Comparison of ENCODE assay signal across 1 cellular context in the genomic region with DNA sequence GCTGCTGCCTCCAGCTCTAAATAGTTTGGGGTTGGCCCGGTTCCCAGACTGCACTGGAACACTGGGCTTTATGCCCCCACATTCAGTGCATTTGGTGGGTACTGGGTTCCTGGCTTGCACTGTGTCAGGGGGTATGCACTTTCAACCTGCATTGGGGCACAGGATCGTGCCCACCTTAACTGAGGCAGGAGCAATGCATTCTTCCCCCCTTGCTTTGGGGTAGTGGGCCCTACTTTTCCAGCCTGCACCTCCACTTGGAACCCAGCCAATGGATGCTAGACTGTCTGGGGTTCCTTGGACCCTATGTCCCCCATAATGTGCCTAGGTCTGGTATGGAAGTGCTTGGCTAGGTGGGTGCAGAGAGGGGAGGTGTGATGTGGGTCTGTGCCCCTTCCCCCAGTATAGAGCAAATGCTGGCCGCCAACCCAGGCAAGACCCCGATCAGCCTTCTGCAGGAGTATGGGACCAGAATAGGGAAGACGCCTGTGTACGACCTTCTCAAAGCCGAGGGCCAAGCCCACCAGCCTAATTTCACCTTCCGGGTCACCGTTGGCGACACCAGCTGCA.
TF ChIP-seq lines count a peak whose summit lies in the region.

No MANE protein-coding gene starts in this region.

TF ChIP-seq in K562, 482 proteins besides CTCF, POLR2A, EP300 and RAD21 (continues in another document):
- TF ChIP-seq REST (CRISPR knock-in tag; IDR thresholded peaks at IDR 0.05; ENCODE audit: low read depth) = no peak
- TF ChIP-seq, protein P1, sequence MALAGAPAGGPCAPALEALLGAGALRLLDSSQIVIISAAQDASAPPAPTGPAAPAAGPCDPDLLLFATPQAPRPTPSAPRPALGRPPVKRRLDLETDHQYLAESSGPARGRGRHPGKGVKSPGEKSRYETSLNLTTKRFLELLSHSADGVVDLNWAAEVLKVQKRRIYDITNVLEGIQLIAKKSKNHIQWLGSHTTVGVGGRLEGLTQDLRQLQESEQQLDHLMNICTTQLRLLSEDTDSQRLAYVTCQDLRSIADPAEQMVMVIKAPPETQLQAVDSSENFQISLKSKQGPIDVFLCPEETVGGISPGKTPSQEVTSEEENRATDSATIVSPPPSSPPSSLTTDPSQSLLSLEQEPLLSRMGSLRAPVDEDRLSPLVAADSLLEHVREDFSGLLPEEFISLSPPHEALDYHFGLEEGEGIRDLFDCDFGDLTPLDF (CRISPR knock-in tag; IDR thresholded peaks at IDR 0.05) = 0 out of 2 replicates have a peak, but pooled peaks have one; percentile 31
- peak; percentile 50 for TF ChIP-seq KDM5B (IDR thresholded peaks at IDR 0.05; ENCODE audit: insufficient replicate concordance, low read depth, low read length)
- TF ChIP-seq, protein P2, sequence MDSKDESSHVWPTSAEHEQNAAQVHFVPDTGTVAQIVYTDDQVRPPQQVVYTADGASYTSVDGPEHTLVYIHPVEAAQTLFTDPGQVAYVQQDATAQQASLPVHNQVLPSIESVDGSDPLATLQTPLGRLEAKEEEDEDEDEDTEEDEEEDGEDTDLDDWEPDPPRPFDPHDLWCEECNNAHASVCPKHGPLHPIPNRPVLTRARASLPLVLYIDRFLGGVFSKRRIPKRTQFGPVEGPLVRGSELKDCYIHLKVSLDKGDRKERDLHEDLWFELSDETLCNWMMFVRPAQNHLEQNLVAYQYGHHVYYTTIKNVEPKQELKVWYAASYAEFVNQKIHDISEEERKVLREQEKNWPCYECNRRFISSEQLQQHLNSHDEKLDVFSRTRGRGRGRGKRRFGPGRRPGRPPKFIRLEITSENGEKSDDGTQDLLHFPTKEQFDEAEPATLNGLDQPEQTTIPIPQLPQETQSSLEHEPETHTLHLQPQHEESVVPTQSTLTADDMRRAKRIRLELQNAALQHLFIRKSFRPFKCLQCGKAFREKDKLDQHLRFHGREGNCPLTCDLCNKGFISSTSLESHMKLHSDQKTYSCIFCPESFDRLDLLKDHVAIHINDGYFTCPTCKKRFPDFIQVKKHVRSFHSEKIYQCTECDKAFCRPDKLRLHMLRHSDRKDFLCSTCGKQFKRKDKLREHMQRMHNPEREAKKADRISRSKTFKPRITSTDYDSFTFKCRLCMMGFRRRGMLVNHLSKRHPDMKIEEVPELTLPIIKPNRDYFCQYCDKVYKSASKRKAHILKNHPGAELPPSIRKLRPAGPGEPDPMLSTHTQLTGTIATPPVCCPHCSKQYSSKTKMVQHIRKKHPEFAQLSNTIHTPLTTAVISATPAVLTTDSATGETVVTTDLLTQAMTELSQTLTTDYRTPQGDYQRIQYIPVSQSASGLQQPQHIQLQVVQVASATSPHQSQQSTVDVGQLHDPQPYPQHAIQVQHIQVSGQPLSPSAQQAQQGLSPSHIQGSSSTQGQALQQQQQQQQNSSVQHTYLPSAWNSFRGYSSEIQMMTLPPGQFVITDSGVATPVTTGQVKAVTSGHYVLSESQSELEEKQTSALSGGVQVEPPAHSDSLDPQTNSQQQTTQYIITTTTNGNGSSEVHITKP (IDR thresholded peaks at IDR 0.05; ENCODE audit: partially characterized antibody) = peak; percentile 78
- peak in 1 of 2 experiments; percentile 0 for TF ChIP-seq E2F6 (IDR thresholded peaks at IDR 0.05; ENCODE audit: borderline replicate concordance in 1 of 2, extremely low read depth in 1 of 2, insufficient read depth in 1 of 2, insufficient read length in 1 of 2, low read depth in 1 of 2, low read length in 1 of 2, poor library complexity in 1 of 2, severe bottlenecking in 1 of 2)
- TF ChIP-seq, protein P3, sequence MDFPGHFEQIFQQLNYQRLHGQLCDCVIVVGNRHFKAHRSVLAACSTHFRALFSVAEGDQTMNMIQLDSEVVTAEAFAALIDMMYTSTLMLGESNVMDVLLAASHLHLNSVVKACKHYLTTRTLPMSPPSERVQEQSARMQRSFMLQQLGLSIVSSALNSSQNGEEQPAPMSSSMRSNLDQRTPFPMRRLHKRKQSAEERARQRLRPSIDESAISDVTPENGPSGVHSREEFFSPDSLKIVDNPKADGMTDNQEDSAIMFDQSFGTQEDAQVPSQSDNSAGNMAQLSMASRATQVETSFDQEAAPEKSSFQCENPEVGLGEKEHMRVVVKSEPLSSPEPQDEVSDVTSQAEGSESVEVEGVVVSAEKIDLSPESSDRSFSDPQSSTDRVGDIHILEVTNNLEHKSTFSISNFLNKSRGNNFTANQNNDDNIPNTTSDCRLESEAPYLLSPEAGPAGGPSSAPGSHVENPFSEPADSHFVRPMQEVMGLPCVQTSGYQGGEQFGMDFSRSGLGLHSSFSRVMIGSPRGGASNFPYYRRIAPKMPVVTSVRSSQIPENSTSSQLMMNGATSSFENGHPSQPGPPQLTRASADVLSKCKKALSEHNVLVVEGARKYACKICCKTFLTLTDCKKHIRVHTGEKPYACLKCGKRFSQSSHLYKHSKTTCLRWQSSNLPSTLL (IDR thresholded peaks at IDR 0.05) = no peak
- no peak for TF ChIP-seq CTBP1 (IDR thresholded peaks at IDR 0.05; ENCODE audit: borderline replicate concordance)
- peak; percentile 43 for TF ChIP-seq RBM39 (optimal IDR thresholded peaks at IDR 0.05; ENCODE audit: low read depth, low read length)
- TF ChIP-seq TRIM25 (IDR thresholded peaks at IDR 0.05; ENCODE audit: borderline replicate concordance) = 0 out of 2 replicates have a peak, but pooled peaks have one; percentile 35
- TF ChIP-seq, protein P4, sequence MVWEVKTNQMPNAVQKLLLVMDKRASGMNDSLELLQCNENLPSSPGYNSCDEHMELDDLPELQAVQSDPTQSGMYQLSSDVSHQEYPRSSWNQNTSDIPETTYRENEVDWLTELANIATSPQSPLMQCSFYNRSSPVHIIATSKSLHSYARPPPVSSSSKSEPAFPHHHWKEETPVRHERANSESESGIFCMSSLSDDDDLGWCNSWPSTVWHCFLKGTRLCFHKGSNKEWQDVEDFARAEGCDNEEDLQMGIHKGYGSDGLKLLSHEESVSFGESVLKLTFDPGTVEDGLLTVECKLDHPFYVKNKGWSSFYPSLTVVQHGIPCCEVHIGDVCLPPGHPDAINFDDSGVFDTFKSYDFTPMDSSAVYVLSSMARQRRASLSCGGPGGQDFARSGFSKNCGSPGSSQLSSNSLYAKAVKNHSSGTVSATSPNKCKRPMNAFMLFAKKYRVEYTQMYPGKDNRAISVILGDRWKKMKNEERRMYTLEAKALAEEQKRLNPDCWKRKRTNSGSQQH (CRISPR knock-in tag; IDR thresholded peaks at IDR 0.05) = no peak
- TF ChIP-seq SMARCE1 (IDR thresholded peaks at IDR 0.05) = 0 out of 2 replicates have a peak, but pooled peaks have one; percentile 14
- peak; percentile 9; the same call in 1 of the 2 replicates for TF ChIP-seq ZNF197 (CRISPR knock-in tag; IDR thresholded peaks at IDR 0.05; ENCODE audit: low read depth)
- 0 out of 2 replicates have a peak, but pooled peaks have one; percentile 27 for TF ChIP-seq ZBTB1 (CRISPR knock-in tag; IDR thresholded peaks at IDR 0.05; ENCODE audit: borderline replicate concordance, low read depth)
- TF ChIP-seq BHLHE40 (IDR thresholded peaks at IDR 0.05; ENCODE audit: low read length) = no peak
- TF ChIP-seq HDAC8 (tag; IDR thresholded peaks at IDR 0.05) = no peak
- no peak for TF ChIP-seq POLR2H (tag; IDR thresholded peaks at IDR 0.05; ENCODE audit: low read depth)
- TF ChIP-seq ZNF232 (CRISPR knock-in tag; IDR thresholded peaks at IDR 0.05) = no peak
- no peak; the same call in 1 of the 2 replicates for TF ChIP-seq L3MBTL2 (IDR thresholded peaks at IDR 0.05)
- peak; percentile 91 for TF ChIP-seq NFIC (IDR thresholded peaks at IDR 0.05)
- 0 out of 2 replicates have a peak, but pooled peaks have one; percentile 11 for TF ChIP-seq NFIX (CRISPR knock-in tag; IDR thresholded peaks at IDR 0.05; ENCODE audit: low read depth)
- TF ChIP-seq NR4A1 (CRISPR knock-in tag; IDR thresholded peaks at IDR 0.05) = no peak
- TF ChIP-seq NR4A1 (tag; IDR thresholded peaks at IDR 0.05) = peak; percentile 22; the same call in 1 of the 2 replicates
- peak; percentile 69; the same call in 1 of the 2 replicates for TF ChIP-seq ZNF592 (IDR thresholded peaks at IDR 0.05)
- TF ChIP-seq JUN (IDR thresholded peaks at IDR 0.05; ENCODE audit: borderline replicate concordance, low read depth, low read length) = no peak
- TF ChIP-seq JUN (CRISPR knock-in tag; IDR thresholded peaks at IDR 0.05; ENCODE audit: borderline replicate concordance) = 0 out of 2 replicates have a peak, but pooled peaks have one; percentile 64
- no peak for TF ChIP-seq MCM2 (IDR thresholded peaks at IDR 0.05; ENCODE audit: low read depth)
- TF ChIP-seq ZNF23 (CRISPR knock-in tag; IDR thresholded peaks at IDR 0.05) = no peak
- TF ChIP-seq, protein P5, sequence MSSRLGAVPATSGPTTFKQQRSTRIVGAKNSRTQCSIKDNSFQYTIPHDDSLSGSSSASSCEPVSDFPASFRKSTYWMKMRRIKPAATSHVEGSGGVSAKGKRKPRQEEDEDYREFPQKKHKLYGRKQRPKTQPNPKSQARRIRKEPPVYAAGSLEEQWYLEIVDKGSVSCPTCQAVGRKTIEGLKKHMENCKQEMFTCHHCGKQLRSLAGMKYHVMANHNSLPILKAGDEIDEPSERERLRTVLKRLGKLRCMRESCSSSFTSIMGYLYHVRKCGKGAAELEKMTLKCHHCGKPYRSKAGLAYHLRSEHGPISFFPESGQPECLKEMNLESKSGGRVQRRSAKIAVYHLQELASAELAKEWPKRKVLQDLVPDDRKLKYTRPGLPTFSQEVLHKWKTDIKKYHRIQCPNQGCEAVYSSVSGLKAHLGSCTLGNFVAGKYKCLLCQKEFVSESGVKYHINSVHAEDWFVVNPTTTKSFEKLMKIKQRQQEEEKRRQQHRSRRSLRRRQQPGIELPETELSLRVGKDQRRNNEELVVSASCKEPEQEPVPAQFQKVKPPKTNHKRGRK (tag; IDR thresholded peaks at IDR 0.05) = no peak
- TF ChIP-seq ETV1 (tag; conservative IDR thresholded peaks at IDR 0.05; ENCODE audit: low read depth) = no peak
- TF ChIP-seq SMAD4 (CRISPR knock-in tag; conservative IDR thresholded peaks at IDR 0.05) = 0 out of 2 replicates have a peak, but pooled peaks have one; percentile 7
